Comparison of ENCODE assay signal across 10 cellular contexts in the genomic region with DNA sequence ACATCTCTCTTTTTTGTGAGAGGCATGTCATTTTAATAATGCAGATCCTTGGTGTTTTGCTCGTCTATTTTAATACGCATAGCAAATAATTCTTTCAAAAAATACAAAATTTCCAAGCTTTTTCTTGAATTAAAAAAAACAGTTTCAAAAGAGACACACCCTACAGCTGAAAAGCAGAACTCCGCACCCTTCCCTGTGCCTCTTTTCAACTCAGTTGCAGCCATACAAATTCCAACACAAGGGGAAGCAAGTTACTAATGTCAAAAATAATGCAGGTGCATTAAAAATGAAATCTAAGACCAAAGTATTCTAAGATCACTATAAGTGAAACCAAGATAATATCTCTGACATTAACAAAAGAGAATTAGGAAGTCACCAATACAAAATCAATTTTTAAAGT.
DNase-seq lines count a peak whose midpoint lies in the region; ATAC-seq and TF ChIP-seq lines count a peak whose summit lies in the region.
"Had no signal": no experiment of that assay in that cellular context is flagged by ENCODE, and none has a peak within 500 bp of the region (broad histone marks: within the 10 kb centered on the region; RNA-seq: fewer than 3 reads in every experiment).

No MANE protein-coding gene starts in this region.

- no peak overlapping the region for H4K8ac ChIP-seq in mesenchymal stem cell (ENCODE audit: low read length)

- peaks cover 2% of the 10 kb centered on the region for H3K36me3 Mint-ChIP-seq in central memory CD8-positive, alpha-beta T cell (ENCODE audit: insufficient read depth)

- peak overlapping the region; percentile 77 for H3K4me3 Mint-ChIP-seq in central memory CD8-positive, alpha-beta T cell

- no peak for TF ChIP-seq POLR2A in suprapubic skin (IDR thresholded peaks at IDR 0.05)

- peak overlapping the region; percentile 93 for H3K27ac Mint-ChIP-seq in central memory CD8-positive, alpha-beta T cell (ENCODE audit: low read depth)

- no peak for TF ChIP-seq EP300 in suprapubic skin (IDR thresholded peaks at IDR 0.05)

- no peak for TF ChIP-seq CTCF in suprapubic skin (IDR thresholded peaks at IDR 0.05)

- H3K18ac ChIP-seq in mesenchymal stem cell (ENCODE audit: low read depth in 1 of 2, low read length in 2 of 2), result no peak overlapping the region

- no peak overlapping the region for H2BK5ac ChIP-seq in mesenchymal stem cell (ENCODE audit: low read depth, low read length, poor library complexity, severe bottlenecking)

- H3K27me3 ChIP-seq in mesenchymal stem cell (ENCODE audit: control insufficient read depth in 1 of 2, insufficient read depth in 1 of 2, low read length in 2 of 2) (no peaks in the 10 kb centered on the region), suprapubic skin (no peaks in the 10 kb centered on the region)

- no peak overlapping the region for H2AK5ac ChIP-seq in mesenchymal stem cell (ENCODE audit: low read length, severe bottlenecking)

- H3K4ac ChIP-seq in mesenchymal stem cell (ENCODE audit: low read depth in 1 of 2, low read length in 2 of 2), result no peak overlapping the region

- peak; percentile 71 for ATAC-seq in Right ventricle myocardium superior (ENCODE audit: poor library complexity)
- no peak for ATAC-seq in Right ventricle myocardium inferior
- ATAC-seq in central memory CD8-positive, alpha-beta T cell (replicated peaks; ENCODE audit: extremely low read depth, poor library complexity, severe bottlenecking), result peak; percentile 37
- no peak for ATAC-seq in GM19351 (IDR thresholded peaks at IDR 0.05; ENCODE audit: unreplicated experiment)
- ATAC-seq: GM12878 had no signal

- H3K79me1 ChIP-seq in mesenchymal stem cell (replicated peaks; ENCODE audit: low read length, poor library complexity, severe bottlenecking), result no peaks in the 10 kb centered on the region

- no peak overlapping the region for H2BK120ac ChIP-seq in mesenchymal stem cell (ENCODE audit: low read depth, low read length)

- no peaks in the 10 kb centered on the region for H3K9me3 ChIP-seq in mesenchymal stem cell (ENCODE audit: control insufficient read depth, low read length)
- H3K9me3 ChIP-seq in suprapubic skin, result no peaks in the 10 kb centered on the region

- intact Hi-C loops in Right ventricle myocardium superior (cut with DNase I), result no loop called here
- intact Hi-C loops in Right ventricle myocardium inferior (cut with DNase I), result loop anchor here (5.0 kb wide), 1 partner anchor 67 kb away; the partner anchor contains the start of gene NR3C2

- peaks cover 29% of the 10 kb centered on the region for H3K4me1 Mint-ChIP-seq in central memory CD8-positive, alpha-beta T cell

- H3K36me3 ChIP-seq in mesenchymal stem cell (ENCODE audit: control insufficient read depth in 1 of 2, insufficient read depth in 2 of 2, low read depth in 1 of 2, low read length in 2 of 2), result no peaks in the 10 kb centered on the region
- no peaks in the 10 kb centered on the region for H3K36me3 ChIP-seq in suprapubic skin

- H3K9me3 Mint-ChIP-seq in central memory CD8-positive, alpha-beta T cell, result no peaks in the 10 kb centered on the region

- H2BK12ac ChIP-seq in mesenchymal stem cell (ENCODE audit: low read length in 2 of 2), result no peak overlapping the region

- H3K4me2 ChIP-seq in mesenchymal stem cell (ENCODE audit: low read length, poor library complexity, severe bottlenecking), result peak overlapping the region; percentile 43

- no peak overlapping the region for H4K91ac ChIP-seq in mesenchymal stem cell (ENCODE audit: low read length)

- H3K27ac ChIP-seq in mesenchymal stem cell (ENCODE audit: low read length, poor library complexity, severe bottlenecking) (no peak overlapping the region), suprapubic skin (no peak overlapping the region)

- H3K14ac ChIP-seq in mesenchymal stem cell (ENCODE audit: low read length in 2 of 2), result no peak overlapping the region

- DNase-seq in Right ventricle myocardium superior (no peak), Right ventricle myocardium inferior (ENCODE audit: missing footprints) (no peak), mesenchymal stem cell (no peak), suprapubic skin (ENCODE audit: low spot score in 2 of 2) (no peak), NCI-H524 (lab: John Stamatoyannopoulos, UW) (no peak), NCI-H1417 treated with DMSO at 0.1 percent for 48 hours (lab: John Stamatoyannopoulos, UW) (no peak)
- no peak for DNase-seq in central memory CD8-positive, alpha-beta T cell (ENCODE audit: low spot score in 2 of 2)
- DNase-seq: NCI-H1436 had no signal

- H3K4me1 ChIP-seq in mesenchymal stem cell (ENCODE audit: control insufficient read depth, insufficient read depth, low read depth, low read length) (no peaks in the 10 kb centered on the region), suprapubic skin (peaks cover 6% of the 10 kb centered on the region)

- H3K9ac ChIP-seq in mesenchymal stem cell (ENCODE audit: low read length), result no peak overlapping the region

- no peaks in the 10 kb centered on the region for H3K27me3 Mint-ChIP-seq in central memory CD8-positive, alpha-beta T cell

- WGBS in mesenchymal stem cell, result 93% methylated on average over 3 of the region's 3 CpGs
- 51% methylated on average over 3 of the region's 3 CpGs for WGBS in suprapubic skin

- H3K4me3 ChIP-seq in mesenchymal stem cell (ENCODE audit: insufficient read depth in 1 of 2, low read depth in 1 of 2, low read length in 2 of 2) (no peak overlapping the region), suprapubic skin (peak overlapping the region; percentile 19)
- H3K4me3 ChIP-seq: GM12878 had no signal

- H3K23ac ChIP-seq in mesenchymal stem cell (ENCODE audit: low read length in 2 of 2), result no peak overlapping the region

- H2AFZ ChIP-seq in mesenchymal stem cell (ENCODE audit: low read depth, low read length), result no peak overlapping the region

- no peak overlapping the region for H2BK15ac ChIP-seq in mesenchymal stem cell (ENCODE audit: low read depth, poor library complexity, severe bottlenecking)

Comparison
In these comparisons a context has a peak if more than half of its experiments do, and no peak if none do; other contexts are left out.
1. ATAC-seq: peak in Right ventricle myocardium superior (single experiment) and central memory CD8-positive, alpha-beta T cell (single experiment); none in Right ventricle myocardium inferior (single experiment) and GM19351 (single experiment).